ENCODE assay signal across 12 cellular contexts in the genomic region with DNA sequence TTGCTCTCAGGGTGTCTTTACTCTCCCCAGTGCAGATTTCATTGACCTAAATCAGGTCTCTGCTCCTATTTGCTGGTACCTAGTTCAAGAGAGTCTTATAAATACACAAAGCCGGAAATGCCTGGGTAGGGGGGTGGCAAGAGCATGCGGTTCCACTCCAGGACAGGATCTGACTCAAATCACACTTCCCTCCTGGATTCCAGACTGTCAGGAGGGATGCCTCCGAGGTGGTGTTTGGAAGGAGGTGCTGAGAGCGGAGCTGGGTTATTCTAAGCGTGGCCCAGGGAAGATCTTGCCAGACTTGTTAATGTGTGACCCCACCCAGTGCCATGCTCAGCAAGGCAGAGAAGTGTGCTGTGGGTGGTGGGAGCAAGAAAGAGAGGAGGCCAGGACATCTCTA. TPM values are rescaled to one million over a fixed set of nuclear protein-coding genes. Genes with fewer than 3 reads are reported as not detected.
A peak's percentile ranks its signal among the peaks of the same experiment; 100 is the strongest.
DNase-seq lines count a peak whose midpoint lies in the region; ATAC-seq, FAIRE-seq and TF ChIP-seq lines count a peak whose summit lies in the region.
"Had no signal": no experiment of that assay in that cellular context is flagged by ENCODE, and none has a peak within 500 bp of the region (broad histone marks: within the 10 kb centered on the region; RNA-seq: fewer than 3 reads in every experiment).

No MANE protein-coding gene starts in this region.

- no peak overlapping the region for H3K9ac ChIP-seq in HepG2 (ENCODE audit: insufficient read depth, low read depth, low read length)

- no peak for DNase-seq in right lobe of liver
- no peak for DNase-seq in HepG2 (ENCODE audit: low spot score)
- peak; percentile 77 for DNase-seq in bronchial epithelial cell (ENCODE audit: low read depth)
- DNase-seq in kidney epithelial cell (ENCODE audit: low read depth): peak; percentile 23
- no peak for DNase-seq in CD8-positive, alpha-beta memory T cell
- no peak for DNase-seq in GM12891 (ENCODE audit: insufficient read length, low spot score)
- DNase-seq in CD4-positive, alpha-beta T cell: no peak
- DNase-seq: activated CD4-positive, alpha-beta T cell treated with anti-CD3 and anti-CD28 coated beads, Interleukin-2, amount 50 U/mL, for 48 hours; aorta; Karpas-422; stimulated activated CD4-positive, alpha-beta T cell treated with anti-CD3 and anti-CD28 coated beads, Interleukin-12 subunit alpha, Interleukin-12 subunit beta, amount 100 ng/mL, for 4 hours had no signal

- H3K36me3 Mint-ChIP-seq in CD8-positive, alpha-beta memory T cell: no peaks in the 10 kb centered on the region
- no peaks in the 10 kb centered on the region for H3K36me3 Mint-ChIP-seq in CD4-positive, alpha-beta T cell (ENCODE audit: low read depth)

- H3K27me3 ChIP-seq in right lobe of liver (no peaks in the 10 kb centered on the region), HepG2 (ENCODE audit: control insufficient read depth in 1 of 2, insufficient read depth in 2 of 2, low read length in 2 of 2) (no peaks in the 10 kb centered on the region), bronchial epithelial cell (ENCODE audit: control insufficient read depth, insufficient read depth, low read length) (no peaks in the 10 kb centered on the region), kidney epithelial cell (ENCODE audit: control insufficient read depth, insufficient read depth, low read length) (no peaks in the 10 kb centered on the region)
- no peaks in the 10 kb centered on the region for H3K27me3 ChIP-seq in CD8-positive, alpha-beta memory T cell (ENCODE audit: insufficient read depth, low read length, poor library complexity, severe bottlenecking)
- no peaks in the 10 kb centered on the region for H3K27me3 ChIP-seq in CD4-positive, alpha-beta T cell (ENCODE audit: control insufficient read depth, insufficient read depth, low read length)

- H3K4me1 ChIP-seq in right lobe of liver: no peaks in the 10 kb centered on the region
- peaks cover 10% of the 10 kb centered on the region; the same call in 1 of the 2 replicates for H3K4me1 ChIP-seq in HepG2 (ENCODE audit: insufficient read depth, low read length)
- H3K4me1 ChIP-seq in CD8-positive, alpha-beta memory T cell (ENCODE audit: insufficient read depth, low read length): no peaks in the 10 kb centered on the region

- in situ Hi-C loops in HepG2 (cut with HindIII; ENCODE audit: extremely low pct_ligation_motif_present, low pct_unique_long_range_greater_than_20kb): no loop called here

- peaks cover 0 to 2% (median 0%) of the 10 kb centered on the region in 3 donors for H3K4me1 Mint-ChIP-seq in CD8-positive, alpha-beta memory T cell
- H3K4me1 Mint-ChIP-seq in CD4-positive, alpha-beta T cell (ENCODE audit: low read depth): no peaks in the 10 kb centered on the region

- H3K27ac ChIP-seq in right lobe of liver (no peak overlapping the region), HepG2 (ENCODE audit: extremely low read length, insufficient read depth, low read length) (no peak overlapping the region)
- no peak overlapping the region for H3K27ac ChIP-seq in CD8-positive, alpha-beta memory T cell (ENCODE audit: low read depth, low read length)
- H3K27ac ChIP-seq in CD4-positive, alpha-beta T cell (ENCODE audit: low read depth, low read length): no peak overlapping the region

- no peak for TF ChIP-seq RAD21 in HepG2 (CRISPR knock-in tag; IDR thresholded peaks at IDR 0.05)

- ATAC-seq in right lobe of liver (peak in 3 of 4 donors; percentile 11 to 51 (median 28)), HepG2 (no peak; the same call in 2 of the 3 replicates), HG03196 (IDR thresholded peaks at IDR 0.05; ENCODE audit: unreplicated experiment) (no peak)
- no peak for ATAC-seq in CD4-positive, alpha-beta T cell (ENCODE audit: poor library complexity)

- H3K27me3 Mint-ChIP-seq in CD8-positive, alpha-beta memory T cell: peaks cover 11% of the 10 kb centered on the region in 2 donors
- H3K27me3 Mint-ChIP-seq in CD4-positive, alpha-beta T cell: peaks cover 10% of the 10 kb centered on the region

- intact Hi-C loops in right lobe of liver (cut with DNase I): no loop called here
- intact Hi-C loops in HepG2 (cut with micrococcal nuclease; ENCODE audit: unreplicated experiment): no loop called here
- intact Hi-C loops in CD4-positive, alpha-beta T cell (cut with DNase I, micrococcal nuclease): no loop called here

- CTCF ChIA-PET in HepG2 (lab: Yijun Ruan, JAX; ENCODE audit: low intra/inter-chr PET ratio, low total read pairs): no interaction called here
- CTCF ChIA-PET in CD8-positive, alpha-beta memory T cell (lab: Charles Lee): no interaction called here
- CTCF ChIA-PET in CD4-positive, alpha-beta T cell (lab: Charles Lee): no interaction called here

- no TSS peak for BruUV-seq in HepG2 (replicated peaks; lab: Mats Ljungman, UMichigan)

- POLR2A ChIA-PET in HepG2 (lab: Yijun Ruan, JAX): no interaction called here
- POLR2A ChIA-PET in CD8-positive, alpha-beta memory T cell (lab: Charles Lee): no interaction called here
- POLR2A ChIA-PET in CD4-positive, alpha-beta T cell (lab: Charles Lee): no interaction called here

- no peak for TF ChIP-seq CTCF in right lobe of liver (IDR thresholded peaks at IDR 0.05)
- TF ChIP-seq CTCF in HepG2 (CRISPR knock-in tag; IDR thresholded peaks at IDR 0.05): no peak
- no peak for TF ChIP-seq CTCF in bronchial epithelial cell (IDR thresholded peaks at IDR 0.05; ENCODE audit: insufficient read depth, low read length, severe bottlenecking)
- TF ChIP-seq CTCF in kidney epithelial cell (IDR thresholded peaks at IDR 0.05; ENCODE audit: insufficient read depth, low read length, poor library complexity, severe bottlenecking): no peak
- TF ChIP-seq CTCF in CD4-positive, alpha-beta T cell (IDR thresholded peaks at IDR 0.05): no peak

- no peak overlapping the region for H3K27ac Mint-ChIP-seq in CD8-positive, alpha-beta memory T cell
- no peak overlapping the region for H3K27ac Mint-ChIP-seq in CD4-positive, alpha-beta T cell

- TF ChIP-seq POLR2A in right lobe of liver (IDR thresholded peaks at IDR 0.05) (no peak), HepG2 (IDR thresholded peaks at IDR 0.05; ENCODE audit: insufficient read depth in 1 of 2, low read depth in 2 of 2, low read length in 2 of 2) (no peak), GM12891 (IDR thresholded peaks at IDR 0.05; ENCODE audit: low read depth, low read length) (no peak)

- 23% methylated on average over 4 of the region's 5 CpGs for WGBS in right lobe of liver (ENCODE audit: insufficient coverage, low coverage, low lambda C conversion rate, missing lambda C conversion rate)
- WGBS in HepG2 (ENCODE audit: low lambda C conversion rate): 67% methylated on average over 5 of the region's 5 CpGs

- H3K4me3 ChIP-seq in right lobe of liver: no peak overlapping the region
- H3K4me3 ChIP-seq in HepG2 (replicated peaks in 1 of 3; ENCODE audit: insufficient read depth in 1 of 3, low read depth in 2 of 3, low read length in 3 of 3): no peak overlapping the region
- H3K4me3 ChIP-seq in bronchial epithelial cell (ENCODE audit: low read depth, low read length): no peak overlapping the region
- no peak overlapping the region for H3K4me3 ChIP-seq in kidney epithelial cell (ENCODE audit: low read depth, low read length)
- no peak overlapping the region for H3K4me3 ChIP-seq in CD8-positive, alpha-beta memory T cell (ENCODE audit: low read length)

- H2AFZ ChIP-seq in HepG2 (ENCODE audit: low read length): no peak overlapping the region

- H3K9me3 ChIP-seq in right lobe of liver (no peaks in the 10 kb centered on the region), HepG2 (ENCODE audit: low read length) (no peaks in the 10 kb centered on the region)
- H3K9me3 ChIP-seq in CD8-positive, alpha-beta memory T cell (ENCODE audit: low read length): no peaks in the 10 kb centered on the region
- H3K9me3 ChIP-seq in CD4-positive, alpha-beta T cell (ENCODE audit: control insufficient read depth, low read length): no peaks in the 10 kb centered on the region

- no peaks in the 10 kb centered on the region for H3K79me2 ChIP-seq in HepG2 (ENCODE audit: insufficient read depth, low read length)

- H3K4me2 ChIP-seq in HepG2 (ENCODE audit: low read depth, low read length): no peak overlapping the region

- TF ChIP-seq EP300 in HepG2 (IDR thresholded peaks at IDR 0.05; ENCODE audit: low read depth in 2 of 2, low read length in 2 of 2) (no peak), HepG2 (CRISPR knock-in tag; IDR thresholded peaks at IDR 0.05; ENCODE audit: borderline replicate concordance) (no peak)

- FAIRE-seq in HepG2 (lab: Jason Lieb, UNC) (no peak), bronchial epithelial cell (lab: Jason Lieb, UNC) (no peak), GM12891 (lab: Jason Lieb, UNC) (no peak)

- H3K4me3 Mint-ChIP-seq in CD8-positive, alpha-beta memory T cell: no peak overlapping the region
- no peak overlapping the region for H3K4me3 Mint-ChIP-seq in CD4-positive, alpha-beta T cell

- H3K36me3 ChIP-seq in right lobe of liver: no peaks in the 10 kb centered on the region
- no peaks in the 10 kb centered on the region for H3K36me3 ChIP-seq in HepG2 (replicated peaks in 1 of 2; ENCODE audit: control insufficient read depth in 1 of 2, insufficient read depth in 2 of 2, low read length in 2 of 2)
- H3K36me3 ChIP-seq in bronchial epithelial cell (ENCODE audit: control insufficient read depth, insufficient read depth, low read length): no peaks in the 10 kb centered on the region
- H3K36me3 ChIP-seq in kidney epithelial cell (ENCODE audit: control insufficient read depth, insufficient read depth, low read length): no peaks in the 10 kb centered on the region
- H3K36me3 ChIP-seq in CD8-positive, alpha-beta memory T cell (ENCODE audit: insufficient read depth, low read length): no peaks in the 10 kb centered on the region

- H4K20me1 ChIP-seq in HepG2 (ENCODE audit: insufficient read depth, low read length): no peaks in the 10 kb centered on the region

- H3K9me3 Mint-ChIP-seq in CD8-positive, alpha-beta memory T cell: no peaks in the 10 kb centered on the region
- no peaks in the 10 kb centered on the region for H3K9me3 Mint-ChIP-seq in CD4-positive, alpha-beta T cell

RNA-seq across cellular contexts. Expression of a gene that starts 49.8 kb away (rescaled TPM):
- 1 to 10 TPM in 1 of 6 experiments, under 1 TPM in 5; 0.12 to 2.0 (median 0.38) TPM for total RNA-seq in right lobe of liver
- total RNA-seq in HepG2 (2016; rRNA removed; fragmentation: Illumina TruSeq; extraction: Trizol): 2.9 and 4.4 TPM in 2 replicates
- 0.71 TPM in 2 replicates for total RNA-seq in HepG2 (2016; cell fraction: cytosol; rRNA removed; fragmentation: Illumina TruSeq; extraction: Trizol; ENCODE audit: low read depth)
- 1.5 and 4.8 TPM in 2 replicates for total RNA-seq in HepG2 (2016; cell fraction: insoluble cytoplasmic fraction; rRNA removed; fragmentation: Illumina TruSeq; extraction: Trizol)
- 1.5 and 1.9 TPM in 2 replicates for total RNA-seq in HepG2 (2016; cell fraction: membrane; rRNA removed; fragmentation: Illumina TruSeq; extraction: Trizol)
- 2.9 and 4.5 TPM in 2 replicates for total RNA-seq in HepG2 (2016; cell fraction: nucleus; rRNA removed; fragmentation: Illumina TruSeq; extraction: Trizol)
- polyA plus RNA-seq in HepG2 (2011; rRNA removed): 3.2 and 3.3 TPM in 2 replicates
- 1.4 and 1.6 TPM in 2 replicates for polyA plus RNA-seq in HepG2 (2011; cell fraction: cytosol; rRNA removed)
- 3.7 and 4.2 TPM in 2 replicates for polyA plus RNA-seq in HepG2 (2011; cell fraction: nucleus; rRNA removed)
- 1.1 and 1.3 TPM in 2 replicates for polyA plus RNA-seq in HepG2 (2012)
- polyA plus RNA-seq in HepG2 (2016; cell fraction: cytosol; fragmentation: Illumina TruSeq; extraction: Trizol; ENCODE audit: low read depth): 0.20 and 0.24 TPM in 2 replicates
- 2.4 and 3.2 TPM in 2 replicates for polyA plus RNA-seq in HepG2 (2016; cell fraction: insoluble cytoplasmic fraction; fragmentation: Illumina TruSeq; extraction: Trizol; ENCODE audit: low read depth)
- 1.0 and 1.1 TPM in 2 replicates for polyA plus RNA-seq in HepG2 (2016; cell fraction: membrane; fragmentation: Illumina TruSeq; extraction: Trizol; ENCODE audit: low read depth)
- 10.8 TPM in 2 replicates for polyA plus RNA-seq in HepG2 (2016; cell fraction: nucleus; fragmentation: Illumina TruSeq; extraction: Trizol; ENCODE audit: insufficient read depth, low read depth)
- polyA minus RNA-seq in HepG2 (2011; rRNA and poly(A)+ RNA removed; ENCODE audit: low replicate concordance): 2.2 TPM in 1 of 2 replicates, not detected in the other
- polyA minus RNA-seq in HepG2 (2011; cell fraction: cytosol; rRNA and poly(A)+ RNA removed): 0.53 and 0.99 TPM in 2 replicates
- 1.2 and 2.9 TPM in 2 replicates for polyA minus RNA-seq in HepG2 (2011; cell fraction: nucleus; rRNA and poly(A)+ RNA removed)
- total RNA-seq in bronchial epithelial cell: 8.2 and 8.3 TPM in 2 replicates
- total RNA-seq in kidney epithelial cell: 5.1 and 6.8 TPM in 2 replicates
- 1 to 10 TPM; 3.1 to 3.5 TPM for total RNA-seq in CD8-positive, alpha-beta memory T cell
- 6.9 TPM for polyA plus RNA-seq in CD8-positive, alpha-beta memory T cell
- 0.08 TPM for polyA plus RNA-seq in GM12891 (2012; ENCODE audit: low read depth, missing spikeins)
- 1 to 10 TPM; 1.4 to 1.8 TPM for total RNA-seq in CD4-positive, alpha-beta T cell

Comparison
In these comparisons a context has a peak if more than half of its experiments do, and no peak if none do; other contexts are left out.
1. ATAC-seq: peak in right lobe of liver (3 of 4); none in HepG2 (single experiment), HG03196 (single experiment) and CD4-positive, alpha-beta T cell (single experiment).
2. DNase-seq: peak in bronchial epithelial cell (single experiment) and kidney epithelial cell (single experiment); none in right lobe of liver (0 of 3), HepG2 (single experiment), CD8-positive, alpha-beta memory T cell (0 of 5), GM12891 (single experiment) and CD4-positive, alpha-beta T cell (0 of 10).